In genomic region chr12:10553148-10553547, GRCh38 we compare ENCODE assay signal across 1 cellular context.
TF ChIP-seq lines count a peak whose summit lies in the region.

No MANE protein-coding gene starts in this region.

TF ChIP-seq in GM12878, 131 proteins besides CTCF, POLR2A, EP300 and RAD21 (continued from another document):
- TF ChIP-seq BCL3 (IDR thresholded peaks at IDR 0.05; ENCODE audit: borderline replicate concordance, insufficient read depth, low read depth, low read length, poor library complexity, severe bottlenecking) (no peak), TAF1 (IDR thresholded peaks at IDR 0.05; ENCODE audit: borderline replicate concordance, low read depth, low read length) (peak; percentile 32; the same call in 1 of the 2 replicates)
